ENCODE assay signal across 16 cellular contexts in genomic region chr7:125926621-125927020, GRCh38.
"Had no signal": no experiment of that assay in that cellular context is flagged by ENCODE, and none has a peak within 500 bp of the region (broad histone marks: within the 10 kb centered on the region; RNA-seq: fewer than 3 reads in every experiment).

No MANE protein-coding gene starts in this region.

- H2AFZ ChIP-seq: neural progenitor cell had no signal

- H3K27me3 Mint-ChIP-seq: activated CD4-positive, alpha-beta memory T cell treated with anti-CD3 and anti-CD28 coated beads, Interleukin-2, amount 10 ng/mL, durations not matched to agents 7 days and 5 days; activated naive CD8-positive, alpha-beta T cell; activated T-cell treated with anti-CD3 and anti-CD28 coated beads, Interleukin-2, amount 50 U/mL, for 24 hours; brain; central memory CD8-positive, alpha-beta T cell had no signal

- H3K27ac ChIP-seq: neural progenitor cell, ovary, sigmoid colon, spleen had no signal

- ATAC-seq: left cardiac atrium had no signal

- H3K36me3 ChIP-seq: neural progenitor cell, ovary, sigmoid colon, spleen had no signal

- H3K4me3 Mint-ChIP-seq: activated CD4-positive, alpha-beta memory T cell treated with anti-CD3 and anti-CD28 coated beads, Interleukin-2, amount 10 ng/mL, durations not matched to agents 7 days and 5 days; activated naive CD8-positive, alpha-beta T cell; activated T-cell treated with anti-CD3 and anti-CD28 coated beads, Interleukin-2, amount 50 U/mL, for 24 hours; central memory CD8-positive, alpha-beta T cell had no signal

- H3K4me1 ChIP-seq: sigmoid colon, spleen had no signal

- DNase-seq: activated CD4-positive, alpha-beta memory T cell treated with anti-CD3 and anti-CD28 coated beads, Interleukin-2, amount 10 ng/mL, durations not matched to agents 7 days and 5 days; activated CD4-positive, alpha-beta T cell treated with anti-CD3 and anti-CD28 coated beads for 4 hours; activated effector memory CD4-positive, alpha-beta T cell treated with Interleukin-2 at 50 U/mL for 16 hours; activated T-cell treated with anti-CD3 and anti-CD28 coated beads, Interleukin-2, amount 50 U/mL, for 24 hours; amniotic stem cell; effector memory CD4-positive, alpha-beta T cell; erythroblast; left cardiac atrium; ovary; sigmoid colon; spleen; T-helper 2 cell had no signal

- H3K36me3 Mint-ChIP-seq: activated naive CD8-positive, alpha-beta T cell; brain; neural progenitor cell had no signal

- H3K27me3 ChIP-seq: neural progenitor cell, ovary, sigmoid colon, spleen had no signal

- H3K27ac Mint-ChIP-seq: activated CD4-positive, alpha-beta memory T cell treated with anti-CD3 and anti-CD28 coated beads, Interleukin-2, amount 10 ng/mL, durations not matched to agents 7 days and 5 days; activated naive CD8-positive, alpha-beta T cell; activated T-cell treated with anti-CD3 and anti-CD28 coated beads, Interleukin-2, amount 50 U/mL, for 24 hours; neural progenitor cell had no signal

- H3K9me3 ChIP-seq: ovary, sigmoid colon, spleen had no signal

- H3K4me3 ChIP-seq: neural progenitor cell, ovary, sigmoid colon, spleen had no signal

- H3K9me3 Mint-ChIP-seq: brain had no signal

- H3K4me1 Mint-ChIP-seq: activated CD4-positive, alpha-beta memory T cell treated with anti-CD3 and anti-CD28 coated beads, Interleukin-2, amount 10 ng/mL, durations not matched to agents 7 days and 5 days; central memory CD8-positive, alpha-beta T cell had no signal

- H3K9ac ChIP-seq: neural progenitor cell had no signal
